ENCODE assay signal across 9 cellular contexts in the genomic region with DNA sequence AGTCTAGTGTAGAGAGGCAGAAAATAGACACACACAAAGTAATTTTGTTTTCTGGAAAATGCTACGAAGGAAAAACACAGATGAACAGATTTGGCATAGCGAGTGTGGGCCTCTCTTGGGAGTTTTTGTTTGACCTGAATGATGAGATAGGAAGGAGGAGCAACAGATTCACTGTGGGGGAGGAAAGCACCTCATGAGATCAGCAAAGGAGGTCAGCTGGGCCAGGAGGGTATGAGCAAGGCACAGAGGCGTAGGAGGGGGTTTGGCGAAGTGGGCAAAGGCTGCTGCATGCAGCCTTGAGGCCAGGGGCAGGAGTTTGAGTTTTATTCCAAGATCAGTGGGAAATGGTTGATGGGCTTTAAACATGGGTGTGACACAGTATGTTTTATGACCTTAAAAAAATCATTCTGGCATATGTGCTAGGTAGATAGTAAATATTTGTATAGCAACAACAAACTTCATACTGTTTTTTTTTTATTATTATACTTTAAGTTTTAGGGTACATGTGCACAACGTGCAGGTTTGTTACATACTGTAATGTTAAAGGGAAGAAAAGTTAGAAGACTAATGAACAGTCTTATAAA. TPM values are rescaled to one million over a fixed set of nuclear protein-coding genes. Genes with fewer than 3 reads are reported as not detected.
DNase-seq lines count a peak whose midpoint lies in the region; ATAC-seq, FAIRE-seq and TF ChIP-seq lines count a peak whose summit lies in the region.
"Had no signal": no experiment of that assay in that cellular context is flagged by ENCODE, and none has a peak within 500 bp of the region (broad histone marks: within the 10 kb centered on the region; RNA-seq: fewer than 3 reads in every experiment).

No MANE protein-coding gene starts in this region.

- H3K27me3 ChIP-seq in mammary epithelial cell (ENCODE audit: insufficient read depth, low read length): no peaks in the 10 kb centered on the region

- no peaks in the 10 kb centered on the region for H3K36me3 Mint-ChIP-seq in endothelial cell (ENCODE audit: low read depth, unreplicated experiment)

- no peak overlapping the region for H3K9ac ChIP-seq in mammary epithelial cell (ENCODE audit: insufficient read depth, low read length)

- no peaks in the 10 kb centered on the region for H3K79me2 ChIP-seq in mammary epithelial cell (ENCODE audit: insufficient read depth, low read length)

- no peak overlapping the region for H3K4me3 ChIP-seq in mammary epithelial cell (replicated peaks in 1 of 3; ENCODE audit: insufficient read depth in 1 of 3, low read depth in 2 of 3, low read length in 3 of 3)

- peaks cover 11% of the 10 kb centered on the region for H3K4me1 ChIP-seq in mammary epithelial cell (ENCODE audit: insufficient read depth, low read length)

- no peak overlapping the region for H3K27ac Mint-ChIP-seq in endothelial cell (ENCODE audit: unreplicated experiment)

- no peaks in the 10 kb centered on the region for H3K36me3 ChIP-seq in mammary epithelial cell (ENCODE audit: insufficient read depth, low read length)

- no peaks in the 10 kb centered on the region for H3K9me3 Mint-ChIP-seq in endothelial cell (ENCODE audit: unreplicated experiment)

- BruUV-seq in mammary epithelial cell (replicated peaks; lab: Mats Ljungman, UMichigan): no TSS peak

- in situ Hi-C loops in mammary epithelial cell (cut with MboI; ENCODE audit: low sequenced_read_pairs in 2 of 2): no loop called here

- no peak for FAIRE-seq in HTR-8/SVneo (lab: Jason Lieb, UNC)

- dilution Hi-C loops in mammary epithelial cell (cut with HindIII; ENCODE audit: low sequenced_read_pairs): no loop called here

- no peak overlapping the region for H3K4me3 Mint-ChIP-seq in endothelial cell (ENCODE audit: unreplicated experiment)

- no peaks in the 10 kb centered on the region for H4K20me1 ChIP-seq in mammary epithelial cell (ENCODE audit: insufficient read depth, low read length)

- CTCF ChIA-PET in mammary epithelial cell (lab: Charles Lee; ENCODE audit: low non-redundant PET): no interaction called here

- H3K9me3 ChIP-seq in mammary epithelial cell (replicated peaks; ENCODE audit: insufficient read depth, low read length): no peaks in the 10 kb centered on the region

- H3K27ac ChIP-seq in mammary epithelial cell (ENCODE audit: insufficient read depth, low read depth, low read length): no peak overlapping the region

- intact Hi-C loops in mammary epithelial cell (cut with micrococcal nuclease): no loop called here

- peak; percentile 78 for ATAC-seq in HG02798 (IDR thresholded peaks at IDR 0.05; ENCODE audit: poor library complexity, unreplicated experiment)

- H3K27me3 Mint-ChIP-seq in endothelial cell (ENCODE audit: unreplicated experiment): peaks cover 1% of the 10 kb centered on the region

- 22% methylated on average over 5 of the region's 5 CpGs for WGBS in mammary epithelial cell (ENCODE audit: low coverage, missing lambda C conversion rate)

- peaks cover 6% of the 10 kb centered on the region for H3K4me1 Mint-ChIP-seq in endothelial cell (ENCODE audit: unreplicated experiment)

- peak; percentile 71 for DNase-seq in DMS 273 (lab: John Stamatoyannopoulos, UW; ENCODE audit: unreplicated experiment)
- no peak for DNase-seq in DMS 273 treated with DMSO at 0.1 percent for 48 hours (lab: John Stamatoyannopoulos, UW)
- DNase-seq in mammary epithelial cell: peak; percentile 35
- peak; percentile 32 for DNase-seq in stimulated activated CD8-positive, alpha-beta memory T cell treated with anti-CD3 and anti-CD28 coated beads, Interleukin-4, amount 100 ng/mL, for 48 hours
- no peak for DNase-seq in endothelial cell (ENCODE audit: low spot score)
- DNase-seq in HTR-8/SVneo (ENCODE audit: insufficient read length, low spot score): no peak
- DNase-seq in T1000 (lab: John Stamatoyannopoulos, UW): no peak
- DNase-seq: 8988T had no signal

- TF ChIP-seq CTCF in mammary epithelial cell (conservative IDR thresholded peaks at IDR 0.05 in 1 of 2, IDR thresholded peaks at IDR 0.05 in 1 of 2; ENCODE audit: extremely low read depth in 1 of 2, insufficient read depth in 1 of 2, low read depth in 1 of 2, low read length in 2 of 2): no peak
- no peak for TF ChIP-seq CTCF in endothelial cell (IDR thresholded peaks at IDR 0.05; ENCODE audit: unreplicated experiment)

- no peak overlapping the region for H3K4me2 ChIP-seq in mammary epithelial cell (ENCODE audit: insufficient read depth, low read depth, low read length)

- peak overlapping the region; percentile 46 for H2AFZ ChIP-seq in mammary epithelial cell (ENCODE audit: low read depth, low read length)

RNA-seq across cellular contexts. Expression of gene FGGY, which starts 58.0 kb away (rescaled TPM):
- total RNA-seq in mammary epithelial cell (10 to 100 TPM; 10.3 to 14.7 TPM), endothelial cell (ENCODE audit: unreplicated experiment) (41.2 TPM)
- polyA plus RNA-seq in mammary epithelial cell: 8.0 TPM
- polyA minus RNA-seq in mammary epithelial cell: 22.5 TPM

Comparison
In these comparisons a context has a peak if more than half of its experiments do, and no peak if none do; other contexts are left out.
1. DNase-seq: peak in DMS 273 (single experiment), mammary epithelial cell (single experiment) and stimulated activated CD8-positive, alpha-beta memory T cell treated with anti-CD3 and anti-CD28 coated beads, Interleukin-4, amount 100 ng/mL, for 48 hours (single experiment); none in DMS 273 treated with DMSO at 0.1 percent for 48 hours (single experiment), endothelial cell (single experiment), HTR-8/SVneo (single experiment) and T1000 (single experiment).